Comparison of ENCODE assay signal across 19 cellular contexts in genomic region chr18:50751947-50752346, GRCh38.
"Had no signal": no experiment of that assay in that cellular context is flagged by ENCODE, and none has a peak within 500 bp of the region (broad histone marks: within the 10 kb centered on the region; RNA-seq: fewer than 3 reads in every experiment).

No MANE protein-coding gene starts in this region.

- H3K27ac ChIP-seq: SJCRH30 had no signal

- DNase-seq: KBM-7; MV-4-11; NCI-H1048; NCI-H1436; NCI-H1694 treated with DMSO at 0.1 percent for 48 hours; NCI-H1930; NCI-H2081; NCI-H345; NCI-H446 treated with DMSO at 0.1 percent for 48 hours; NCI-H510A treated with DMSO at 0.1 percent for 48 hours; NCI-H526; NCI-H748 treated with DMSO at 0.1 percent for 48 hours; NK-92 treated with Interleukin-12 subunit alpha and Interleukin-12 subunit beta, amount 100 ng/mL, for 24 hours; PC-3; SHP77 treated with DMSO at 0.1 percent for 48 hours; SJCRH30 had no signal

- H3K27me3 ChIP-seq: SJCRH30 had no signal

- H3K4me1 ChIP-seq: SJCRH30 had no signal

- H3K4me3 ChIP-seq: SJCRH30 had no signal

- H3K9me3 ChIP-seq: SJCRH30 had no signal

- H3K36me3 ChIP-seq: SJCRH30 had no signal

- ATAC-seq: Panc1, PC-3, Right ventricle myocardium inferior, SK-N-SH treated with all-trans-retinoic acid at 6 μM for 48 hours had no signal
